Comparison of ENCODE assay signal across 8 cellular contexts in genomic region chr11:58578136-58578634, GRCh38. TPM values are rescaled to one million over a fixed set of nuclear protein-coding genes. Genes with fewer than 3 reads are reported as not detected.
DNase-seq lines count a peak whose midpoint lies in the region; ATAC-seq, FAIRE-seq and TF ChIP-seq lines count a peak whose summit lies in the region.

No MANE protein-coding gene starts in this region.

- peak overlapping the region; percentile 62; the same call in 1 of the 2 replicates for H2BK12ac ChIP-seq in H1 (ENCODE audit: low read depth, low read length)

- TF ChIP-seq EP300 in H1 (IDR thresholded peaks at IDR 0.05; ENCODE audit: borderline replicate concordance in 1 of 2, low read depth in 2 of 2, low read length in 2 of 2): no peak

- CTCF ChIA-PET in H1 (lab: Charles Lee; ENCODE audit: partially characterized antibody): interaction anchor here (1.2 to 3.1 kb wide), 3 partner anchors 10 to 570 kb away, joined by 4 to 26 read pairs (median 5); no protein-coding TSS in a partner anchor

- no peaks in the 10 kb centered on the region for H3K27me3 ChIP-seq in H1 (replicated peaks in 1 of 4; ENCODE audit: control insufficient read depth in 3 of 4, extremely low read depth in 1 of 4, insufficient read depth in 3 of 4, low read length in 3 of 4)

- peak overlapping the region; percentile 99; the same call in 1 of the 2 replicates for H4K8ac ChIP-seq in H1 (ENCODE audit: extremely low read depth, insufficient read depth, low read length)

- POLR2A ChIA-PET in H1 (lab: Charles Lee; ENCODE audit: partially characterized antibody): interaction anchor here (0.6 to 2.0 kb wide), 13 partner anchors 8 to 941 kb away, joined by 3 to 13 read pairs (median 3); no protein-coding TSS in a partner anchor

- peaks cover 0 to 7% (median 0%) of the 10 kb centered on the region in 4 experiments; a peak in 1 of 8 replicates for H3K36me3 ChIP-seq in H1 (ENCODE audit: control insufficient read depth in 2 of 4, insufficient read depth in 4 of 4, low read length in 3 of 4)

- peak; percentile 96 for FAIRE-seq in H1 (lab: Jason Lieb, UNC)

- TF ChIP-seq POLR2A in H1 (IDR thresholded peaks at IDR 0.05; ENCODE audit: control extremely low read depth in 1 of 2, low read depth in 2 of 2, low read length in 2 of 2): no peak

- no peaks in the 10 kb centered on the region for H3K79me1 ChIP-seq in H1 (ENCODE audit: low read depth, low read length)

- H3K9me3 ChIP-seq in H1 (ENCODE audit: insufficient read depth in 2 of 2, low read depth in 1 of 2, low read length in 1 of 2): no peaks in the 10 kb centered on the region

- H2AFZ ChIP-seq in H1 (ENCODE audit: low read length): peak overlapping the region; percentile 44

- peak overlapping the region; percentile 11 for H3K4ac ChIP-seq in H1 (replicated peaks; ENCODE audit: insufficient read length, low read depth, low read length)

- no peak for TF ChIP-seq CTCF in H1 (IDR thresholded peaks at IDR 0.05; ENCODE audit: control extremely low read depth in 1 of 3, insufficient read depth in 1 of 3, low read depth in 1 of 3, low read length in 3 of 3)

- H2BK5ac ChIP-seq in H1 (ENCODE audit: low read depth, low read length): peak overlapping the region; percentile 97

- H3K4me1 ChIP-seq in H1 (replicated peaks in 1 of 4; ENCODE audit: control insufficient read depth in 3 of 4, insufficient read depth in 4 of 4, low read length in 3 of 4): peaks cover 0 to 2% (median 2%) of the 10 kb centered on the region in 4 experiments; a peak in 4 of 7 replicates

- H2AK5ac ChIP-seq in H1 (ENCODE audit: low read depth, low read length): peak overlapping the region; percentile 29; the same call in 1 of the 2 replicates

- H3K23me2 ChIP-seq in H1 (ENCODE audit: low read depth, low read length): no peaks in the 10 kb centered on the region

- peak overlapping the region; percentile 99 for H4K5ac ChIP-seq in H1 (ENCODE audit: insufficient read length, low read depth, low read length)

- H3K79me2 ChIP-seq in H1 (ENCODE audit: control insufficient read depth in 1 of 2, insufficient read depth in 2 of 2, low read length in 2 of 2): peaks cover 9 to 38% of the 10 kb centered on the region in 2 experiments; a peak in 3 of 4 replicates

- H3K56ac ChIP-seq in H1 (replicated peaks; ENCODE audit: insufficient read length, low read depth, low read length): peak overlapping the region; percentile 97

- H2BK120ac ChIP-seq in H1 (replicated peaks; ENCODE audit: low read depth, low read length): peak overlapping the region; percentile 78

- no peak overlapping the region for H3K23ac ChIP-seq in H1 (ENCODE audit: insufficient read length)

- no peak for TF ChIP-seq RAD21 in H1 (IDR thresholded peaks at IDR 0.05 in 1 of 2, conservative IDR thresholded peaks at IDR 0.05 in 1 of 2; ENCODE audit: low read depth in 2 of 2, low read length in 2 of 2)

- WGBS in H1 (ENCODE audit: extremely low coverage in 1 of 2, insufficient coverage in 1 of 2, insufficient read length in 1 of 2, insufficient replicate concordance in 2 of 2, low coverage in 1 of 2, low lambda C conversion rate in 2 of 2, missing lambda C conversion rate in 1 of 2), 2 experiments: 1% methylated on average over 33 of the region's 33 CpGs; no CpG with 5 or more reads in 1 of the 2 experiments

- peak overlapping the region; percentile 78 to 82 for H3K4me2 ChIP-seq in H1 (ENCODE audit: insufficient read depth in 1 of 2, low read depth in 2 of 2, low read length in 2 of 2)

- peak overlapping the region; percentile 99 for H4K91ac ChIP-seq in H1 (replicated peaks; ENCODE audit: insufficient read length, low read length)

- H2BK20ac ChIP-seq in H1 (ENCODE audit: low read length): no peak overlapping the region

- peak; percentile 66 for DNase-seq in DMS53 treated with DMSO at 0.1 percent for 48 hours (lab: John Stamatoyannopoulos, UW; ENCODE audit: unreplicated experiment)
- peak in 75 of 76 experiments; percentile 74 to 97 (median 92) for DNase-seq in HUDEP-2 (lab: John Stamatoyannopoulos, UW; ENCODE audit: unreplicated experiment in 76 of 76)
- DNase-seq in NOMO-1 treated with DMSO at 0.1 percent for 48 hours (lab: John Stamatoyannopoulos, UW; ENCODE audit: unreplicated experiment): peak; percentile 99
- DNase-seq in activated CD8-positive, alpha-beta memory T cell treated with anti-CD3 and anti-CD28 coated beads, Interleukin-2, amount 50 U/mL, for 24 hours (ENCODE audit: extremely low read depth): peak; percentile 86
- DNase-seq in H1 (ENCODE audit: low read depth in 1 of 2, low spot score in 2 of 2): peak; percentile 91
- peak; percentile 99 for DNase-seq in medulla oblongata (ENCODE audit: extremely low spot score)
- DNase-seq in stimulated activated CD4-positive, alpha-beta T cell treated with anti-CD3 and anti-CD28 coated beads, TNF-alpha, amount 100 ng/mL, for 48 hours (ENCODE audit: low read depth in 3 of 3): peak; percentile 81 to 89 (median 87)

- H3K18ac ChIP-seq in H1 (ENCODE audit: extremely low read depth, low read length): peak overlapping the region; percentile 93

- peak overlapping the region; percentile 100 for H3K27ac ChIP-seq in H1 (ENCODE audit: low read depth, low read length)

- H3K4me3 ChIP-seq in H1 (ENCODE audit: extremely low read depth in 1 of 4, insufficient read depth in 2 of 4, low read depth in 3 of 4, low read length in 4 of 4): peak overlapping the region; percentile 96 to 100 (median 98)

- H3K14ac ChIP-seq in H1 (ENCODE audit: insufficient read length): peak overlapping the region; percentile 73

- H4K20me1 ChIP-seq in H1 (replicated peaks in 1 of 2; ENCODE audit: control insufficient read depth in 1 of 2, insufficient read depth in 2 of 2, low read length in 2 of 2): peaks cover 0 to 3% of the 10 kb centered on the region in 2 experiments

- peak overlapping the region; percentile 88 to 100 (median 100) for H3K9ac ChIP-seq in H1 (replicated peaks in 1 of 4; ENCODE audit: extremely low read depth in 1 of 4, low read depth in 3 of 4, low read length in 3 of 4)

- ATAC-seq in GM21390 (IDR thresholded peaks at IDR 0.05; ENCODE audit: unreplicated experiment): no peak

- H2BK15ac ChIP-seq in H1 (ENCODE audit: low read length): 0 out of 2 replicates have a peak overlapping the region, but pooled peaks have one; percentile 46

TF ChIP-seq in H1, 55 proteins besides CTCF, POLR2A, EP300 and RAD21 (continues in another document):
- 0 out of 2 replicates have a peak, but pooled peaks have one; percentile 85 for TF ChIP-seq PHF8 (conservative IDR thresholded peaks at IDR 0.05; ENCODE audit: low read depth, low read length)
- no peak for TF ChIP-seq SP4 (IDR thresholded peaks at IDR 0.05; ENCODE audit: low read length)
- TF ChIP-seq CREB1 (IDR thresholded peaks at IDR 0.05): peak; percentile 75
- TF ChIP-seq SP1 (IDR thresholded peaks at IDR 0.05; ENCODE audit: low read depth, low read length): peak; percentile 68; the same call in 1 of the 2 replicates
- TF ChIP-seq SRF (IDR thresholded peaks at IDR 0.05; ENCODE audit: low read depth, low read length): no peak
- peak; percentile 95 for TF ChIP-seq YY1 (IDR thresholded peaks at IDR 0.05; ENCODE audit: low read depth, low read length)
- peak; percentile 66 for TF ChIP-seq MAX (IDR thresholded peaks at IDR 0.05)
- TF ChIP-seq CHD1 (IDR thresholded peaks at IDR 0.05; ENCODE audit: low read depth, low read length): peak; percentile 84; the same call in 1 of the 2 replicates
- TF ChIP-seq BCL11A (IDR thresholded peaks at IDR 0.05; ENCODE audit: low read depth in 2 of 2, low read length in 2 of 2): no peak
- peak; percentile 86; the same call in 1 of the 2 replicates for TF ChIP-seq GABPA (IDR thresholded peaks at IDR 0.05; ENCODE audit: borderline replicate concordance, insufficient read depth, low read length)
- TF ChIP-seq POLR2AphosphoS5 (IDR thresholded peaks at IDR 0.05; ENCODE audit: low read depth, low read length): no peak; the same call in 1 of the 2 replicates
- peak; percentile 2; the same call in 1 of the 2 replicates for TF ChIP-seq TAF1 (IDR thresholded peaks at IDR 0.05; ENCODE audit: low read depth, low read length)
- TF ChIP-seq NRF1 (IDR thresholded peaks at IDR 0.05; ENCODE audit: low read depth, low read length): peak; percentile 94

RNA-seq across cellular contexts. Expression of gene ZFP91, which starts 0.7 kb away (rescaled TPM):
- 29.0 and 29.5 TPM in 2 replicates for total RNA-seq in H1 (2021; fragmentation: NEBNext Ultra II Directional; extraction: Animal tissue kit (Norgen Biotek cat#: 25700))
- polyA plus RNA-seq in H1 (2011; rRNA removed): 7.8 and 10.7 TPM in 2 replicates
- 13.4 TPM for polyA plus RNA-seq in H1 (2011; cell fraction: cytosol; rRNA removed)
- polyA plus RNA-seq in H1 (2011; cell fraction: nucleus; rRNA removed): 8.6 TPM
- polyA plus RNA-seq in H1 (2012, experiment 1 of 2): 11.2 to 19.7 TPM (median 12.8 TPM) in 4 replicates
- 3.1 TPM for polyA plus RNA-seq in H1 (2012, experiment 2 of 2)
- 27.9 TPM for polyA plus RNA-seq in H1 (2013, experiment 1 of 2)
- polyA plus RNA-seq in H1 (2013, experiment 2 of 2): 25.8 TPM
- 14.0 and 16.6 TPM in 2 replicates for polyA minus RNA-seq in H1 (2011; rRNA and poly(A)+ RNA removed)
- 10.3 TPM for polyA minus RNA-seq in H1 (2011; cell fraction: cytosol; rRNA and poly(A)+ RNA removed)
- polyA minus RNA-seq in H1 (2011; cell fraction: nucleus; rRNA and poly(A)+ RNA removed): 32.9 TPM

RNA-seq across cellular contexts. Expression of gene LPXN, which starts 2.5 kb away (rescaled TPM):
- 0.69 and 1.4 TPM in 2 replicates for total RNA-seq in H1 (2021; fragmentation: NEBNext Ultra II Directional; extraction: Animal tissue kit (Norgen Biotek cat#: 25700))
- 2.5 and 2.7 TPM in 2 replicates for polyA plus RNA-seq in H1 (2011; rRNA removed)
- polyA plus RNA-seq in H1 (2011; cell fraction: cytosol; rRNA removed): 3.0 TPM
- 5.6 TPM for polyA plus RNA-seq in H1 (2011; cell fraction: nucleus; rRNA removed)
- 1.1 to 1.5 TPM (median 1.4 TPM) in 4 replicates for polyA plus RNA-seq in H1 (2012, experiment 1 of 2)
- polyA plus RNA-seq in H1 (2012, experiment 2 of 2): 0.37 TPM
- 1.2 TPM for polyA plus RNA-seq in H1 (2013, experiment 1 of 2)
- 1.3 TPM for polyA plus RNA-seq in H1 (2013, experiment 2 of 2)
- 5.1 and 6.7 TPM in 2 replicates for polyA minus RNA-seq in H1 (2011; rRNA and poly(A)+ RNA removed)
- not detected for polyA minus RNA-seq in H1 (2011; cell fraction: cytosol; rRNA and poly(A)+ RNA removed)
- 10.1 TPM for polyA minus RNA-seq in H1 (2011; cell fraction: nucleus; rRNA and poly(A)+ RNA removed)

RNA-seq across cellular contexts. Expression of gene CNTF, which starts 44.3 kb away (rescaled TPM):
- total RNA-seq in H1 (2021; fragmentation: NEBNext Ultra II Directional; extraction: Animal tissue kit (Norgen Biotek cat#: 25700)): 1.5 and 1.9 TPM in 2 replicates
- polyA plus RNA-seq in H1 (2011; rRNA removed): 0.33 and 0.41 TPM in 2 replicates
- polyA plus RNA-seq in H1 (2011; cell fraction: cytosol; rRNA removed): 0.37 TPM
- 1.3 TPM for polyA plus RNA-seq in H1 (2011; cell fraction: nucleus; rRNA removed)
- 0.27 to 1.7 TPM (median 0.62 TPM) in 4 replicates for polyA plus RNA-seq in H1 (2012, experiment 1 of 2)
- polyA plus RNA-seq in H1 (2012, experiment 2 of 2): not detected
- polyA plus RNA-seq in H1 (2013, experiment 1 of 2): 0.51 TPM
- polyA plus RNA-seq in H1 (2013, experiment 2 of 2): 0.40 TPM
- polyA minus RNA-seq in H1 (2011; rRNA and poly(A)+ RNA removed): 3.0 and 4.6 TPM in 2 replicates
- polyA minus RNA-seq in H1 (2011; cell fraction: cytosol; rRNA and poly(A)+ RNA removed): 2.1 TPM
- polyA minus RNA-seq in H1 (2011; cell fraction: nucleus; rRNA and poly(A)+ RNA removed): 26.0 TPM
